In genomic region chr5:96909003-96909402, GRCh38 we compare ENCODE assay signal across 1 cellular context.
TF ChIP-seq lines count a peak whose summit lies in the region.

No MANE protein-coding gene starts in this region.

TF ChIP-seq in HepG2, 621 proteins besides CTCF, POLR2A, EP300 and RAD21:
- TF ChIP-seq HNF4A (CRISPR knock-in tag; IDR thresholded peaks at IDR 0.05) (0 out of 2 replicates have a peak, but pooled peaks have one; percentile 6), SMAD9 (CRISPR knock-in tag; IDR thresholded peaks at IDR 0.05) (no peak)
